ENCODE assay signal across 20 cellular contexts in the genomic region with DNA sequence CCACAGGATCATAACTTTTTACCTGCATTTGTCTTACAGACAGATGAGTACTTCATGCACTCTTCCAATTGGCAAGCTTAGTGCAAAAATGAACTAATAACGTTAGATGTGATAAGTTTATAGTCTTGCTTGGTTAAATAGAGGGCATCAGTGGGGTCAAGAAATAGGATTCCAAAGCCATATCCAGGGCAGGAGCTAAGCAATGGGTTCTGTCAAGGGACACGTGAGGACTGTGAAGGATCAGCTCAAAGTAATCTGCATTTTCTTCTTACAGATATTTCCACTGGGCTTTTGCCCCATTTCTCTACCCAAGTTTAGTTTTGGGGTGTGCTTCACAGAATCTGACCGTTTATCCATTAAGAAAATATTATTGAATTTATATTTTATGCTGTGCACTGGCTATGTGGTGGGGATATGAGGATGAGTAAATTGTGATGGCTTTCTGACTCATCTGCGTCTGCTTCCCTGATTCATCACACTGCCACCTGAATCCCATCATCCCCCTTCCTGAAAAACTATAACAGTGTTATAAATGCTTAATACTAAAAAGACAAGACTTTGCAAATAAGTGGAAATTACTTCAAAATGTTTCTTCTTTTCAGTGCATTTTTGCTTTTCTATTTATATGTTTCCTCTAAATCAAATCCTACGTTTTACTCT. TPM values are rescaled to one million over a fixed set of nuclear protein-coding genes. Genes with fewer than 3 reads are reported as not detected.
DNase-seq lines count a peak whose midpoint lies in the region; FAIRE-seq and TF ChIP-seq lines count a peak whose summit lies in the region.
"Had no signal": no experiment of that assay in that cellular context is flagged by ENCODE, and none has a peak within 500 bp of the region (broad histone marks: within the 10 kb centered on the region; RNA-seq: fewer than 3 reads in every experiment).

No MANE protein-coding gene starts in this region.

- H3K27ac ChIP-seq in brain microvascular endothelial cell (no peak overlapping the region), keratinocyte (ENCODE audit: control insufficient read depth, insufficient read depth, low read length) (no peak overlapping the region)
- H3K27ac ChIP-seq: adrenal gland, PC-9 had no signal

- H3K9me3 ChIP-seq in keratinocyte (ENCODE audit: control insufficient read depth, low read depth, low read length): no peaks in the 10 kb centered on the region
- H3K9me3 ChIP-seq: adrenal gland, mucosa of descending colon had no signal

- dilution Hi-C loops in keratinocyte (cut with MboI; ENCODE audit: extremely low pct_ligation_motif_present, low sequenced_read_pairs): no loop called here

- H3K79me2 ChIP-seq in keratinocyte (ENCODE audit: control insufficient read depth, insufficient read depth, low read length): peaks cover 48% of the 10 kb centered on the region

- peak; percentile 4 for FAIRE-seq in HTR-8/SVneo (lab: Jason Lieb, UNC)
- FAIRE-seq in keratinocyte (lab: Jason Lieb, UNC): peak; percentile 75

- peaks cover 16% of the 10 kb centered on the region for H3K4me1 ChIP-seq in keratinocyte (ENCODE audit: control insufficient read depth, extremely low read depth, insufficient read depth, low read length)

- no peaks in the 10 kb centered on the region for H3K27me3 ChIP-seq in brain microvascular endothelial cell (replicated peaks)
- H3K27me3 ChIP-seq in keratinocyte (ENCODE audit: control insufficient read depth, extremely low read depth, insufficient read depth, low read length): no peaks in the 10 kb centered on the region
- H3K27me3 ChIP-seq: adrenal gland had no signal

- in situ Hi-C loops in brain microvascular endothelial cell (cut with HindIII; ENCODE audit: low pct_ligation_motif_present, low sequenced_read_pairs): no loop called here

- H3K36me3 ChIP-seq in brain microvascular endothelial cell (replicated peaks): no peaks in the 10 kb centered on the region
- no peaks in the 10 kb centered on the region for H3K36me3 ChIP-seq in keratinocyte (ENCODE audit: control insufficient read depth in 2 of 2, extremely low read depth in 1 of 2, insufficient read depth in 2 of 2, low read length in 2 of 2)
- H3K36me3 ChIP-seq: adrenal gland had no signal

- no peak overlapping the region for H2AFZ ChIP-seq in keratinocyte (ENCODE audit: control insufficient read depth, low read length)
- H2AFZ ChIP-seq: PC-9 had no signal

- no peak overlapping the region for H3K4me3 ChIP-seq in brain microvascular endothelial cell (ENCODE audit: low read depth, low read length)
- H3K4me3 ChIP-seq in keratinocyte (ENCODE audit: control insufficient read depth in 2 of 3, extremely low read depth in 1 of 3, insufficient read depth in 2 of 3, low read depth in 1 of 3, low read length in 3 of 3): no peak overlapping the region
- H3K4me3 ChIP-seq: adrenal gland, mucosa of descending colon, PC-9, skin epidermis had no signal

- no peak overlapping the region for H3K9ac ChIP-seq in keratinocyte (ENCODE audit: control insufficient read depth, extremely low read depth, insufficient read depth, low read length)

- no peaks in the 10 kb centered on the region for H4K20me1 ChIP-seq in keratinocyte (ENCODE audit: control insufficient read depth, extremely low read depth, insufficient read depth, low read length)

- no peaks in the 10 kb centered on the region for H3K9me1 ChIP-seq in keratinocyte (ENCODE audit: control insufficient read depth, extremely low read depth, insufficient read depth, low read length)

- DNase-seq in AG08396 (ENCODE audit: low spot score) (peak; percentile 22), HTR-8/SVneo (ENCODE audit: insufficient read length, low spot score) (peak; percentile 24), brain microvascular endothelial cell (peak; percentile 48), keratinocyte (ENCODE audit: low read depth, low spot score) (no peak), UCSD-AML1 (lab: John Stamatoyannopoulos, UW; ENCODE audit: unreplicated experiment) (no peak), NCI-H2081 (lab: John Stamatoyannopoulos, UW) (no peak), GOT3 (lab: John Stamatoyannopoulos, UW) (no peak)
- no peak for DNase-seq in activated T-cell treated with anti-CD3 and anti-CD28 coated beads, Interleukin-2, amount 50 U/mL, for 1 hour
- DNase-seq: activated CD8-positive, alpha-beta T cell treated with anti-CD3 and anti-CD28 coated beads, Interleukin-2, amount 10 ng/mL, durations not matched to agents 7 days and 5 days; hippocampal formation; left colon; MM.1S; mucosa of descending colon; NCI-H1930; NCI-H526; occipital lobe; PC-9; stimulated activated naive CD4-positive, alpha-beta T cell had no signal

- H3K4me2 ChIP-seq in keratinocyte (ENCODE audit: control insufficient read depth, extremely low read depth, insufficient read depth, low read depth, low read length): peak overlapping the region; percentile 22
- H3K4me2 ChIP-seq: PC-9 had no signal

- no peak for TF ChIP-seq CTCF in brain microvascular endothelial cell (IDR thresholded peaks at IDR 0.05; ENCODE audit: low read depth, low read length, missing control alignments)
- no peak for TF ChIP-seq CTCF in keratinocyte (optimal IDR thresholded peaks at IDR 0.05 in 1 of 3, IDR thresholded peaks at IDR 0.05 in 1 of 3, conservative IDR thresholded peaks at IDR 0.05 in 1 of 3; ENCODE audit: extremely low read depth in 1 of 3, insufficient read depth in 2 of 3, low read length in 3 of 3)

RNA-seq across cellular contexts. Expression of a gene that starts 17.5 kb away (rescaled TPM):
- polyA plus RNA-seq in keratinocyte: 10.3 to 11.8 TPM (median 11.1 TPM) in 3 replicates
- polyA plus RNA-seq in keratinocyte (2011; ENCODE audit: low read depth): 8.8 TPM
- 5.2 and 9.6 TPM in 2 replicates for polyA plus RNA-seq in keratinocyte (2011; cell fraction: cytosol; rRNA removed)
- 10.3 and 10.9 TPM in 2 replicates for polyA plus RNA-seq in keratinocyte (2011; cell fraction: nucleus; rRNA removed)
- 6.7 and 10.7 TPM in 2 replicates for polyA plus RNA-seq in keratinocyte (2012; ENCODE audit: low replicate concordance)
- 17.9 to 30.8 TPM (median 22.1 TPM) in 3 replicates for polyA minus RNA-seq in keratinocyte
- 9.0 TPM for polyA minus RNA-seq in keratinocyte (2011; cell fraction: cytosol; rRNA and poly(A)+ RNA removed)
- polyA minus RNA-seq in keratinocyte (2011; cell fraction: nucleus; rRNA and poly(A)+ RNA removed): 14.4 and 29.9 TPM in 2 replicates

Comparison
In these comparisons a context has a peak if more than half of its experiments do, and no peak if none do; other contexts are left out.
1. DNase-seq: peak in AG08396 (single experiment), HTR-8/SVneo (single experiment) and brain microvascular endothelial cell (single experiment); none in keratinocyte (single experiment), UCSD-AML1 (single experiment), NCI-H2081 (0 of 2), activated T-cell treated with anti-CD3 and anti-CD28 coated beads, Interleukin-2, amount 50 U/mL, for 1 hour (single experiment) and GOT3 (single experiment).